ENCODE assay signal across 12 cellular contexts in the genomic region with DNA sequence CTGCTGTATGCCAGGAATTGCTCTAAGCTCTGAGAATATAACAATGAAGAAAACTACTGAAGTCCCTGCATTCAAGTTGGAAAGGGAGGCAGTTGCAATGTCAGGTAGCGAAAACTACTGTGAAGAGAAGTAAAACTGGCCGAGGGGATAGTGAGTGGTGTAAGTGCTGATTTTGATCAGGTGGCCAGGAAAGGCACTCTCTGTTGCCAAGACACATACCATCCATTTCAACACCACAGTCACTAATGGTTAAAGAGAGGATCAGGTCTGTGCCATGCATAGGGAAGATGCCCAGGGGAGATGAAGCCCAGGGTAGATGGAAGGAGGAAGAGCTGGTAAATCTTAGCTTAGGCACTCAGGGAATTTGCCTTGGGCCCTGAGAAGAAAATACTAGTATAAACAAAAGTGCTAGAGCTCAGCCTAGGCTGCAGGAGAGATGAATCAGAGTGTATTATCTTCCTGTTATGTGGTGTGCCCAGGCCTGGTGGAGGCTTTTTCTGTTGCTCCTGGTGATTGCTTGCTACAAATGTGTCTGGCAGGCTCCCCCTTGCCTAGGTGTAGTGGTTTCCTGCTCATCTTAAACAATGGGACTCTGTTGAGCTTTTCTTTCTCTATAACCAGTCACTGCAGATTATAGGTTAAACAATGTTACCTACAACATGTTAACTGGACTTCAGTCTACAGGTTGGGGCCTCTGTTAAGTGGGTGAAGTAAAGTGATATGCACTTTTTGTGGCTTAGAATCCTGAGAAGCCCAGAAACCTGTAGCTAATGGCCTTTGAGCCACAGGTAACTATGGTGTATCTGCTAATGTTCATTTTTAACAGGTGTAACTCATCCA.
DNase-seq lines count a peak whose midpoint lies in the region; ATAC-seq and TF ChIP-seq lines count a peak whose summit lies in the region.
"Had no signal": no experiment of that assay in that cellular context is flagged by ENCODE, and none has a peak within 500 bp of the region (broad histone marks: within the 10 kb centered on the region; RNA-seq: fewer than 3 reads in every experiment).

No MANE protein-coding gene starts in this region.

- peaks cover 31% of the 10 kb centered on the region for H3K36me3 Mint-ChIP-seq in activated CD8-positive, alpha-beta T cell treated with anti-CD3 and anti-CD28 coated beads for 36 hours (ENCODE audit: low read depth)

- H3K27me3 Mint-ChIP-seq in activated CD8-positive, alpha-beta T cell treated with anti-CD3 and anti-CD28 coated beads for 36 hours: no peaks in the 10 kb centered on the region
- H3K27me3 Mint-ChIP-seq: memory B cell had no signal

- H3K27ac ChIP-seq in stomach: no peak overlapping the region
- H3K27ac ChIP-seq: gastroesophageal sphincter had no signal

- H3K4me3 ChIP-seq in stomach: no peak overlapping the region
- H3K4me3 ChIP-seq: gastroesophageal sphincter had no signal

- H3K36me3 ChIP-seq in stomach: peaks cover 0 to 17% (median 9%) of the 10 kb centered on the region in 4 donors
- H3K36me3 ChIP-seq: gastroesophageal sphincter had no signal

- TF ChIP-seq EP300 in stomach (IDR thresholded peaks at IDR 0.05): no peak

- DNase-seq in AG08395 (ENCODE audit: low spot score) (peak; percentile 53), H4 (ENCODE audit: low spot score) (peak; percentile 34), hepatic stellate cell (ENCODE audit: low spot score) (peak; percentile 4), stomach (no peak)
- peak; percentile 37 for DNase-seq in activated CD8-positive, alpha-beta T cell treated with anti-CD3 and anti-CD28 coated beads for 36 hours
- DNase-seq in NK-92 treated with Interleukin-12 subunit alpha and Interleukin-12 subunit beta, amount 100 ng/mL, for 24 hours (lab: John Stamatoyannopoulos, UW): no peak
- DNase-seq: CD8-positive, alpha-beta T cell; OCI-M1 had no signal

- POLR2A ChIA-PET in activated CD8-positive, alpha-beta T cell treated with anti-CD3 and anti-CD28 coated beads for 36 hours (lab: Charles Lee): interaction anchor here (1.2 to 1.7 kb wide), 2 partner anchors 9 to 10 kb away, joined by 3 to 5 read pairs; no protein-coding TSS in a partner anchor

- peak; percentile 53 for ATAC-seq in activated CD8-positive, alpha-beta T cell treated with anti-CD3 and anti-CD28 coated beads for 36 hours
- ATAC-seq in GM18502 (IDR thresholded peaks at IDR 0.05; ENCODE audit: poor library complexity, unreplicated experiment) (no peak), HG02642 (IDR thresholded peaks at IDR 0.05; ENCODE audit: poor library complexity, unreplicated experiment) (no peak)
- ATAC-seq: CD8-positive, alpha-beta T cell; gastroesophageal sphincter had no signal

- H3K4me1 ChIP-seq in stomach: peaks cover 14 to 70% (median 47%) of the 10 kb centered on the region in 4 donors

- no peak for TF ChIP-seq CTCF in activated CD8-positive, alpha-beta T cell treated with anti-CD3 and anti-CD28 coated beads for 36 hours (IDR thresholded peaks at IDR 0.05)
- no peak for TF ChIP-seq CTCF in stomach (IDR thresholded peaks at IDR 0.05)

- 82 to 96% (median 90%) methylated on average over 2 of the region's 2 CpGs for WGBS in stomach, 5 donors

- H3K27me3 ChIP-seq in stomach: no peaks in the 10 kb centered on the region
- H3K27me3 ChIP-seq: gastroesophageal sphincter had no signal

- peaks cover 67% of the 10 kb centered on the region for H3K4me1 Mint-ChIP-seq in activated CD8-positive, alpha-beta T cell treated with anti-CD3 and anti-CD28 coated beads for 36 hours (ENCODE audit: low read depth)

- no peaks in the 10 kb centered on the region for H3K9me3 ChIP-seq in stomach
- H3K9me3 ChIP-seq: gastroesophageal sphincter had no signal

- TF ChIP-seq POLR2A in stomach (IDR thresholded peaks at IDR 0.05): no peak

- no peaks in the 10 kb centered on the region for H3K9me3 Mint-ChIP-seq in activated CD8-positive, alpha-beta T cell treated with anti-CD3 and anti-CD28 coated beads for 36 hours
- H3K9me3 Mint-ChIP-seq: CD8-positive, alpha-beta T cell; memory B cell had no signal

- intact Hi-C loops in activated CD8-positive, alpha-beta T cell treated with anti-CD3 and anti-CD28 coated beads for 36 hours (cut with micrococcal nuclease): no loop called here
- intact Hi-C loops in stomach (cut with DNase I; ENCODE audit: low total_unique reads): no loop called here

- CTCF ChIA-PET in activated CD8-positive, alpha-beta T cell treated with anti-CD3 and anti-CD28 coated beads for 36 hours (lab: Charles Lee): interaction anchor here (0.9 to 1.6 kb wide), 4 partner anchors 12 to 304 kb away, joined by 3 to 4 read pairs (median 4); no protein-coding TSS in a partner anchor

- H3K4me3 Mint-ChIP-seq in activated CD8-positive, alpha-beta T cell treated with anti-CD3 and anti-CD28 coated beads for 36 hours: no peak overlapping the region
- H3K4me3 Mint-ChIP-seq: CD8-positive, alpha-beta T cell; memory B cell had no signal

- H3K27ac Mint-ChIP-seq in activated CD8-positive, alpha-beta T cell treated with anti-CD3 and anti-CD28 coated beads for 36 hours: no peak overlapping the region
- H3K27ac Mint-ChIP-seq: CD8-positive, alpha-beta T cell; memory B cell had no signal

Comparison
In these comparisons a context has a peak if more than half of its experiments do, and no peak if none do; other contexts are left out.
1. DNase-seq: peak in AG08395 (single experiment), H4 (single experiment), activated CD8-positive, alpha-beta T cell treated with anti-CD3 and anti-CD28 coated beads for 36 hours (single experiment) and hepatic stellate cell (single experiment); none in NK-92 treated with Interleukin-12 subunit alpha and Interleukin-12 subunit beta, amount 100 ng/mL, for 24 hours (single experiment) and stomach (single experiment).